Comparison of ENCODE assay signal across 18 cellular contexts in the genomic region with DNA sequence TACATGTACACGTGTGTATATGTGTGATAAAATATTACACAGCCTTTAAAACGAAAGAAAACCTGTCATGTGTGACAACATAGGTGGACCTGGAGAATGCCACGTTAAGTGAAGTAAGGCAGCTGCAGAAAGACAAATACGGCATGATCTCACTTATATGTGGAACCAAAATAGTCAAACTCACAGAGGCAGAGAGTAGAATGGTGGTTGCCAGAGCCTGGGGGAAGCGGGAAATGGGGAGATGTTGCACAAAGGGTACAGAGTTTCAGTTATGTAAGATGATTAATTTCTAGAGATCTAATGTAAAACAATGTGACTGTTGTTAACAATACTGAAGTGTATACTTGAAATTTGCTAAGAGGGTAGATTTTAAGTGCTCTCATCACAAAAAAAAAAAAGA. TPM values are rescaled to one million over a fixed set of nuclear protein-coding genes. Genes with fewer than 3 reads are reported as not detected.
DNase-seq lines count a peak whose midpoint lies in the region; ATAC-seq, FAIRE-seq and TF ChIP-seq lines count a peak whose summit lies in the region.
"Had no signal": no experiment of that assay in that cellular context is flagged by ENCODE, and none has a peak within 500 bp of the region (broad histone marks: within the 10 kb centered on the region; RNA-seq: fewer than 3 reads in every experiment).

No MANE protein-coding gene starts in this region.

- CTCF ChIA-PET in Caco-2 (lab: Charles Lee): no interaction called here

- no peak for TF ChIP-seq POLR2A in GM12891 (IDR thresholded peaks at IDR 0.05; ENCODE audit: low read depth, low read length)

- H3K4me3 Mint-ChIP-seq in Caco-2 (ENCODE audit: unreplicated experiment): no peak overlapping the region
- H3K4me3 Mint-ChIP-seq: activated CD4-positive, alpha-beta T cell treated with anti-CD3 and anti-CD28 coated beads, Interleukin-2, amount 10 ng/mL, durations not matched to agents 24 days and 14 days; T-helper 1 cell treated with Interleukin-12 subunit alpha and Interleukin-12 subunit beta and Interleukin-4 antibody, amounts not matched to agents 30 μg/mL and 1 μg/mL, for 36 hours had no signal

- POLR2A ChIA-PET in Caco-2 (lab: Charles Lee): no interaction called here

- H3K27ac ChIP-seq in colonic mucosa: no peak overlapping the region
- H3K27ac ChIP-seq: coronary artery, pancreas, spleen, testis had no signal

- peak; percentile 83 for FAIRE-seq in GM12891 (lab: Jason Lieb, UNC)
- FAIRE-seq: HTR-8/SVneo, pancreas had no signal

- H3K27me3 ChIP-seq in colonic mucosa (no peaks in the 10 kb centered on the region), Caco-2 (replicated peaks; ENCODE audit: control insufficient read depth, insufficient read depth, low read length) (no peaks in the 10 kb centered on the region)
- H3K27me3 ChIP-seq: pancreas, spleen, testis had no signal

- BruUV-seq in Caco-2 (replicated peaks; lab: Mats Ljungman, UMichigan): no TSS peak

- peaks cover 4% of the 10 kb centered on the region for H3K4me1 Mint-ChIP-seq in Caco-2 (ENCODE audit: low read depth, unreplicated experiment)

- H3K4me3 ChIP-seq in colonic mucosa: no peak overlapping the region
- no peak overlapping the region for H3K4me3 ChIP-seq in Caco-2 (ENCODE audit: low read depth, low read length)
- H3K4me3 ChIP-seq: coronary artery, pancreas, spleen, testis had no signal

- peak; percentile 59 for ATAC-seq in GM19023 (IDR thresholded peaks at IDR 0.05; ENCODE audit: unreplicated experiment)
- ATAC-seq in HG02610 (IDR thresholded peaks at IDR 0.05; ENCODE audit: unreplicated experiment): peak; percentile 86
- peak; percentile 73 for ATAC-seq in HG03378 (IDR thresholded peaks at IDR 0.05; ENCODE audit: unreplicated experiment)
- ATAC-seq: pancreas had no signal

- H3K9ac ChIP-seq in colonic mucosa (ENCODE audit: low read depth in 2 of 2, low read length in 2 of 2): no peak overlapping the region

- H3K9me3 ChIP-seq in colonic mucosa (no peaks in the 10 kb centered on the region), Caco-2 (no peaks in the 10 kb centered on the region)
- H3K9me3 ChIP-seq: pancreas, spleen, testis had no signal

- H3K4me1 ChIP-seq in colonic mucosa: no peaks in the 10 kb centered on the region
- peaks cover 19% of the 10 kb centered on the region for H3K4me1 ChIP-seq in Caco-2
- H3K4me1 ChIP-seq: pancreas, spleen had no signal

- no peak for TF ChIP-seq CTCF in colonic mucosa (IDR thresholded peaks at IDR 0.05)
- no peak for TF ChIP-seq CTCF in Caco-2 (IDR thresholded peaks at IDR 0.05; ENCODE audit: insufficient read depth in 1 of 2, low read depth in 1 of 2, low read length in 1 of 2, severe bottlenecking in 1 of 2, unreplicated experiment in 1 of 2)

- intact Hi-C loops in colonic mucosa (cut with DNase I) (no loop called here), Caco-2 (cut with micrococcal nuclease; ENCODE audit: unreplicated experiment) (no loop called here)

- DNase-seq in GM12891 (ENCODE audit: insufficient read length, low spot score) (no peak), colonic mucosa (no peak), Caco-2 (no peak)
- no peak for DNase-seq in stimulated activated CD4-positive, alpha-beta T cell treated with anti-CD3 and anti-CD28 coated beads, Interleukin-4, amount 100 ng/mL, for 24 hours
- DNase-seq in activated effector memory CD4-positive, alpha-beta T cell treated with Interleukin-2 at 50 U/mL for 16 hours: no peak
- DNase-seq: activated CD4-positive, alpha-beta T cell treated with anti-CD3 and anti-CD28 coated beads, Interleukin-2, amount 10 ng/mL, durations not matched to agents 24 days and 14 days; GF-D8; head of caudate nucleus; pancreas; spleen; testis had no signal

- no peaks in the 10 kb centered on the region for H3K9me3 Mint-ChIP-seq in Caco-2 (ENCODE audit: unreplicated experiment)
- H3K9me3 Mint-ChIP-seq: T-helper 1 cell treated with Interleukin-12 subunit alpha and Interleukin-12 subunit beta and Interleukin-4 antibody, amounts not matched to agents 30 μg/mL and 1 μg/mL, for 36 hours had no signal

- H3K36me3 Mint-ChIP-seq in Caco-2 (ENCODE audit: insufficient read depth, unreplicated experiment): no peaks in the 10 kb centered on the region

- no peaks in the 10 kb centered on the region for H3K27me3 Mint-ChIP-seq in Caco-2 (ENCODE audit: insufficient read depth, unreplicated experiment)

- no peak overlapping the region for H3K27ac Mint-ChIP-seq in Caco-2 (ENCODE audit: unreplicated experiment)
- H3K27ac Mint-ChIP-seq: activated CD4-positive, alpha-beta T cell treated with anti-CD3 and anti-CD28 coated beads, Interleukin-2, amount 10 ng/mL, durations not matched to agents 24 days and 14 days; T-helper 1 cell treated with Interleukin-12 subunit alpha and Interleukin-12 subunit beta and Interleukin-4 antibody, amounts not matched to agents 30 μg/mL and 1 μg/mL, for 36 hours had no signal

- H3K36me3 ChIP-seq in colonic mucosa (no peaks in the 10 kb centered on the region), Caco-2 (ENCODE audit: control insufficient read depth, insufficient read depth, low read length) (no peaks in the 10 kb centered on the region)
- H3K36me3 ChIP-seq: pancreas, spleen had no signal

TF ChIP-seq in GM12891, 5 proteins besides CTCF, POLR2A, EP300 and RAD21:
- TF ChIP-seq SPI1 (IDR thresholded peaks at IDR 0.05; ENCODE audit: low read depth, low read length) (peak; percentile 63), POLR2AphosphoS5 (IDR thresholded peaks at IDR 0.05; ENCODE audit: low read depth, low read length) (no peak), PAX5 (IDR thresholded peaks at IDR 0.05; ENCODE audit: insufficient read depth, low read length, severe bottlenecking) (peak; percentile 12), POU2F2 (IDR thresholded peaks at IDR 0.05; ENCODE audit: low read depth, low read length) (no peak), TAF1 (IDR thresholded peaks at IDR 0.05; ENCODE audit: low read depth, low read length) (no peak)

RNA-seq across cellular contexts. Expression of gene ADAMTS12, which starts 34.8 kb away (rescaled TPM):
- polyA plus RNA-seq in GM12891 (2012; ENCODE audit: low read depth, missing spikeins): 18.8 TPM
- total RNA-seq in colonic mucosa: 1 to 10 TPM in 1 of 2 donors, under 1 TPM in 1; 0.42 to 1.1 TPM
- total RNA-seq in Caco-2 (2022): 0.35 TPM in 1 of 2 replicates, not detected in the other
- total RNA-seq: activated CD4-positive, alpha-beta T cell treated with anti-CD3 and anti-CD28 coated beads, Interleukin-2, amount 10 ng/mL, durations not matched to agents 24 days and 14 days; MCF 10A had no signal
